12 cellular contexts compared by ENCODE assay signal in genomic region chr4:153649572-153649991, GRCh38. TPM values are rescaled to one million over a fixed set of nuclear protein-coding genes. Genes with fewer than 3 reads are reported as not detected.
A peak's percentile ranks its signal among the peaks of the same experiment; 100 is the strongest.
DNase-seq lines count a peak whose midpoint lies in the region; ATAC-seq and TF ChIP-seq lines count a peak whose summit lies in the region.
"Had no signal": no experiment of that assay in that cellular context is flagged by ENCODE, and none has a peak within 500 bp of the region (broad histone marks: within the 10 kb centered on the region; RNA-seq: fewer than 3 reads in every experiment).

No MANE protein-coding gene starts in this region.

- no peaks in the 10 kb centered on the region for H3K27me3 Mint-ChIP-seq in naive thymus-derived CD8-positive, alpha-beta T cell

- DNase-seq in AG10803 (ENCODE audit: low read depth) (peak; percentile 10), RWPE2 (ENCODE audit: low spot score) (no peak), foreskin fibroblast (peak in 1 of 2 donors; percentile 48), NCI-H146 treated with DMSO at 0.1 percent for 48 hours (lab: John Stamatoyannopoulos, UW; ENCODE audit: unreplicated experiment) (no peak), hepatic stellate cell (ENCODE audit: low spot score) (no peak)
- no peak for DNase-seq in naive thymus-derived CD8-positive, alpha-beta T cell
- DNase-seq: nucleus accumbens had no signal

- no peaks in the 10 kb centered on the region for H3K36me3 ChIP-seq in RWPE2 (ENCODE audit: low read depth)
- H3K36me3 ChIP-seq: suprapubic skin had no signal

- no peaks in the 10 kb centered on the region for H3K36me3 Mint-ChIP-seq in naive thymus-derived CD8-positive, alpha-beta T cell

- no peak overlapping the region for H3K27ac Mint-ChIP-seq in naive thymus-derived CD8-positive, alpha-beta T cell

- H3K9me3 ChIP-seq in RWPE2 (ENCODE audit: severe bottlenecking), result no peaks in the 10 kb centered on the region

- no peak overlapping the region for H3K4me3 ChIP-seq in AG10803 (ENCODE audit: low read length)
- H3K4me3 ChIP-seq in RWPE2 (ENCODE audit: severe bottlenecking), result no peak overlapping the region
- H3K4me3 ChIP-seq in foreskin fibroblast (ENCODE audit: low read depth in 1 of 2, low read length in 2 of 2), result no peak overlapping the region
- H3K4me3 ChIP-seq: suprapubic skin had no signal

- H3K4me3 Mint-ChIP-seq in naive thymus-derived CD8-positive, alpha-beta T cell, result no peak overlapping the region

- H3K27me3 ChIP-seq in RWPE2 (ENCODE audit: insufficient read depth, poor library complexity, severe bottlenecking), result no peaks in the 10 kb centered on the region
- H3K27me3 ChIP-seq: suprapubic skin had no signal

- POLR2A ChIA-PET in naive thymus-derived CD8-positive, alpha-beta T cell (lab: Charles Lee), result interaction anchor here (0.7 kb wide), 1 partner anchor 281 kb away, joined by 3 read pairs; no protein-coding TSS in a partner anchor

- peaks cover 0 to 2% (median 0%) of the 10 kb centered on the region in 9 donors for H3K9me3 Mint-ChIP-seq in naive thymus-derived CD8-positive, alpha-beta T cell

- TF ChIP-seq CTCF in AG10803 (conservative IDR thresholded peaks at IDR 0.05; ENCODE audit: low read length) (peak; percentile 32; the same call in 1 of the 2 replicates), GM12873 (IDR thresholded peaks at IDR 0.05; ENCODE audit: insufficient read depth, low read depth, low read length, missing control alignments) (peak; percentile 48), RWPE2 (IDR thresholded peaks at IDR 0.05; ENCODE audit: poor library complexity, severe bottlenecking) (peak; percentile 40), foreskin fibroblast (IDR thresholded peaks at IDR 0.05; ENCODE audit: low read depth, low read length) (peak; percentile 22)

- ATAC-seq in RWPE2 (ENCODE audit: low read depth), result no peak
- no peak for ATAC-seq in GM21619 (IDR thresholded peaks at IDR 0.05; ENCODE audit: unreplicated experiment)
- ATAC-seq in naive thymus-derived CD8-positive, alpha-beta T cell, result no peak

- no peak overlapping the region for H3K27ac ChIP-seq in RWPE2 (ENCODE audit: poor library complexity, severe bottlenecking)
- H3K27ac ChIP-seq: epithelial cell of prostate, KMS-11, suprapubic skin had no signal

- peaks cover 19% of the 10 kb centered on the region for H3K4me1 ChIP-seq in RWPE2 (ENCODE audit: insufficient read depth, poor library complexity, severe bottlenecking)

- peaks cover 10 to 36% (median 23%) of the 10 kb centered on the region in 4 donors for H3K4me1 Mint-ChIP-seq in naive thymus-derived CD8-positive, alpha-beta T cell

RNA-seq across cellular contexts. Expression of gene TLR2, which starts 34.5 kb away (rescaled TPM):
- 1 to 10 TPM; 2.0 to 2.7 TPM for total RNA-seq in naive thymus-derived CD8-positive, alpha-beta T cell
- under 1 TPM; 0.29 to 0.71 (median 0.44) TPM for polyA plus RNA-seq in naive thymus-derived CD8-positive, alpha-beta T cell
